ENCODE assay signal across 1 cellular context in the genomic region with DNA sequence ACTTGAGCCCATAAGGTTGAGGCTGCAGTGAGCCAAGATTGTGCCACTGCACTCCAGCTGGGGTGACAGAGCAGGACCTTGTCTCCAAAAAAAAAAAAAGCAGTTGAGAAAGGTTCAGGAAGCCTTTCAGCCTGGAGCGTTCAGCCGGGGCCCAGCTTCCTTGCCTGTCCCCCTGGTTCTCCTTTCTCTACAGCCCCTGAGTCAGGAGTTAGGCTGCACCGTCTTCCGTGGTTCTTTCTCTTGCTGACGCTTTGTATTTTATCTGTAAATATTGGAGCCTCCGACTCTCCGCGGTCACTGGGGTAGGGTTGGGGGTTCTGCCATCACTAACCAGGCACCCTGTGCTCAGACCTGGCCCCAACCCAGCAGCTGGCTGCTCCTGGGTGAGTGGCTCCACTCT.
TF ChIP-seq lines count a peak whose summit lies in the region.

No MANE protein-coding gene starts in this region.

TF ChIP-seq in HepG2, 621 proteins besides CTCF, POLR2A, EP300 and RAD21 (continued from another document):
- TF ChIP-seq, protein P1, sequence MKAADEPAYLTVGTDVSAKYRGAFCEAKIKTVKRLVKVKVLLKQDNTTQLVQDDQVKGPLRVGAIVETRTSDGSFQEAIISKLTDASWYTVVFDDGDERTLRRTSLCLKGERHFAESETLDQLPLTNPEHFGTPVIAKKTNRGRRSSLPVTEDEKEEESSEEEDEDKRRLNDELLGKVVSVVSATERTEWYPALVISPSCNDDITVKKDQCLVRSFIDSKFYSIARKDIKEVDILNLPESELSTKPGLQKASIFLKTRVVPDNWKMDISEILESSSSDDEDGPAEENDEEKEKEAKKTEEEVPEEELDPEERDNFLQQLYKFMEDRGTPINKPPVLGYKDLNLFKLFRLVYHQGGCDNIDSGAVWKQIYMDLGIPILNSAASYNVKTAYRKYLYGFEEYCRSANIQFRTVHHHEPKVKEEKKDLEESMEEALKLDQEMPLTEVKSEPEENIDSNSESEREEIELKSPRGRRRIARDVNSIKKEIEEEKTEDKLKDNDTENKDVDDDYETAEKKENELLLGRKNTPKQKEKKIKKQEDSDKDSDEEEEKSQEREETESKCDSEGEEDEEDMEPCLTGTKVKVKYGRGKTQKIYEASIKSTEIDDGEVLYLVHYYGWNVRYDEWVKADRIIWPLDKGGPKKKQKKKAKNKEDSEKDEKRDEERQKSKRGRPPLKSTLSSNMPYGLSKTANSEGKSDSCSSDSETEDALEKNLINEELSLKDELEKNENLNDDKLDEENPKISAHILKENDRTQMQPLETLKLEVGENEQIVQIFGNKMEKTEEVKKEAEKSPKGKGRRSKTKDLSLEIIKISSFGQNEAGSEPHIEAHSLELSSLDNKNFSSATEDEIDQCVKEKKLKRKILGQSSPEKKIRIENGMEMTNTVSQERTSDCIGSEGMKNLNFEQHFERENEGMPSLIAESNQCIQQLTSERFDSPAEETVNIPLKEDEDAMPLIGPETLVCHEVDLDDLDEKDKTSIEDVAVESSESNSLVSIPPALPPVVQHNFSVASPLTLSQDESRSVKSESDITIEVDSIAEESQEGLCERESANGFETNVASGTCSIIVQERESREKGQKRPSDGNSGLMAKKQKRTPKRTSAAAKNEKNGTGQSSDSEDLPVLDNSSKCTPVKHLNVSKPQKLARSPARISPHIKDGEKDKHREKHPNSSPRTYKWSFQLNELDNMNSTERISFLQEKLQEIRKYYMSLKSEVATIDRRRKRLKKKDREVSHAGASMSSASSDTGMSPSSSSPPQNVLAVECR (CRISPR knock-in tag; IDR thresholded peaks at IDR 0.05; ENCODE audit: borderline replicate concordance), result no peak
- TF ChIP-seq ARNTL (CRISPR knock-in tag; IDR thresholded peaks at IDR 0.05) (no peak), ZNF672 (CRISPR knock-in tag; IDR thresholded peaks at IDR 0.05) (no peak), RARG (CRISPR knock-in tag; IDR thresholded peaks at IDR 0.05; ENCODE audit: low read depth) (no peak), ZNF607 (CRISPR knock-in tag; IDR thresholded peaks at IDR 0.05; ENCODE audit: borderline replicate concordance) (no peak), HNRNPH1 (optimal IDR thresholded peaks at IDR 0.05; ENCODE audit: low read depth, low read length) (no peak), ZSCAN20 (CRISPR knock-in tag; IDR thresholded peaks at IDR 0.05; ENCODE audit: borderline replicate concordance) (no peak), ATRX (CRISPR knock-in tag; IDR thresholded peaks at IDR 0.05; ENCODE audit: borderline replicate concordance) (no peak), ZBTB42 (CRISPR knock-in tag; IDR thresholded peaks at IDR 0.05) (no peak), ZSCAN22 (CRISPR knock-in tag; IDR thresholded peaks at IDR 0.05) (no peak), SRF (IDR thresholded peaks at IDR 0.05; ENCODE audit: low read depth, low read length) (no peak), ZNF296 (CRISPR knock-in tag; conservative IDR thresholded peaks at IDR 0.05) (no peak), ZNF83 (CRISPR knock-in tag; IDR thresholded peaks at IDR 0.05; ENCODE audit: borderline replicate concordance) (no peak)
- TF ChIP-seq, protein P2, sequence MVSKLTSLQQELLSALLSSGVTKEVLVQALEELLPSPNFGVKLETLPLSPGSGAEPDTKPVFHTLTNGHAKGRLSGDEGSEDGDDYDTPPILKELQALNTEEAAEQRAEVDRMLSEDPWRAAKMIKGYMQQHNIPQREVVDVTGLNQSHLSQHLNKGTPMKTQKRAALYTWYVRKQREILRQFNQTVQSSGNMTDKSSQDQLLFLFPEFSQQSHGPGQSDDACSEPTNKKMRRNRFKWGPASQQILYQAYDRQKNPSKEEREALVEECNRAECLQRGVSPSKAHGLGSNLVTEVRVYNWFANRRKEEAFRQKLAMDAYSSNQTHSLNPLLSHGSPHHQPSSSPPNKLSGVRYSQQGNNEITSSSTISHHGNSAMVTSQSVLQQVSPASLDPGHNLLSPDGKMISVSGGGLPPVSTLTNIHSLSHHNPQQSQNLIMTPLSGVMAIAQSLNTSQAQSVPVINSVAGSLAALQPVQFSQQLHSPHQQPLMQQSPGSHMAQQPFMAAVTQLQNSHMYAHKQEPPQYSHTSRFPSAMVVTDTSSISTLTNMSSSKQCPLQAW (CRISPR knock-in tag; IDR thresholded peaks at IDR 0.05), result no peak
